8 cellular contexts compared by ENCODE assay signal in genomic region chr1:11337536-11338350, GRCh38.
DNase-seq lines count a peak whose midpoint lies in the region; ATAC-seq and TF ChIP-seq lines count a peak whose summit lies in the region.

No MANE protein-coding gene starts in this region.

- peak; percentile 89 for TF ChIP-seq CTCF in glutamatergic neuron (IDR thresholded peaks at IDR 0.05; ENCODE audit: partially characterized antibody, unreplicated experiment)

- H3K4me1 Mint-ChIP-seq in activated T-cell treated with anti-CD3 and anti-CD28 coated beads, Interleukin-2, amount 50 U/mL, for 72 hours (ENCODE audit: low read depth): no peaks in the 10 kb centered on the region
- H3K4me1 Mint-ChIP-seq in glutamatergic neuron (ENCODE audit: low read depth, unreplicated experiment): peaks cover 50% of the 10 kb centered on the region

- H3K36me3 Mint-ChIP-seq in activated T-cell treated with anti-CD3 and anti-CD28 coated beads, Interleukin-2, amount 50 U/mL, for 72 hours (ENCODE audit: insufficient read depth in 2 of 2): no peaks in the 10 kb centered on the region
- H3K36me3 Mint-ChIP-seq in glutamatergic neuron (ENCODE audit: unreplicated experiment): no peaks in the 10 kb centered on the region

- ATAC-seq in activated T-cell treated with anti-CD3 and anti-CD28 coated beads, Interleukin-2, amount 50 U/mL, for 72 hours (replicated peaks in 1 of 2): peak; percentile 75
- no peak for ATAC-seq in GM18520 (IDR thresholded peaks at IDR 0.05; ENCODE audit: unreplicated experiment)

- DNase-seq in COR-L47 (lab: John Stamatoyannopoulos, UW): peak; percentile 63
- DNase-seq in KBM-7: peak; percentile 71
- DNase-seq in RKO (ENCODE audit: low spot score): peak; percentile 30
- DNase-seq in activated T-cell treated with anti-CD3 and anti-CD28 coated beads, Interleukin-2, amount 50 U/mL, for 72 hours: peak; percentile 75 to 80
- peak; percentile 89 for DNase-seq in glutamatergic neuron
- peak; percentile 82 for DNase-seq in stimulated activated CD4-positive, alpha-beta T cell treated with anti-CD3 and anti-CD28 coated beads, Interleukin-15, amount 100 ng/mL, for 24 hours
- DNase-seq in middle frontal gyrus (ENCODE audit: extremely low spot score, low spot score): no peak

- H3K4me3 Mint-ChIP-seq in activated T-cell treated with anti-CD3 and anti-CD28 coated beads, Interleukin-2, amount 50 U/mL, for 72 hours: no peak overlapping the region
- H3K4me3 Mint-ChIP-seq in glutamatergic neuron (ENCODE audit: unreplicated experiment): peak overlapping the region; percentile 65

- in situ Hi-C loops in KBM-7 (cut with MboI; ENCODE audit: low pct_unique_long_range_greater_than_20kb, low sequenced_read_pairs): no loop called here

- peaks cover 20% of the 10 kb centered on the region for H3K27me3 Mint-ChIP-seq in activated T-cell treated with anti-CD3 and anti-CD28 coated beads, Interleukin-2, amount 50 U/mL, for 72 hours (ENCODE audit: low read depth)
- peaks cover 21% of the 10 kb centered on the region for H3K27me3 Mint-ChIP-seq in glutamatergic neuron (ENCODE audit: unreplicated experiment)

- no peaks in the 10 kb centered on the region for H3K9me3 Mint-ChIP-seq in activated T-cell treated with anti-CD3 and anti-CD28 coated beads, Interleukin-2, amount 50 U/mL, for 72 hours
- H3K9me3 Mint-ChIP-seq in glutamatergic neuron (ENCODE audit: unreplicated experiment): peaks cover 7% of the 10 kb centered on the region

- H3K27ac Mint-ChIP-seq in activated T-cell treated with anti-CD3 and anti-CD28 coated beads, Interleukin-2, amount 50 U/mL, for 72 hours: no peak overlapping the region
- H3K27ac Mint-ChIP-seq in glutamatergic neuron (ENCODE audit: unreplicated experiment): peak overlapping the region; percentile 100
